ENCODE assay signal across 21 cellular contexts in genomic region chr2:141699573-141699972, GRCh38.
DNase-seq lines count a peak whose midpoint lies in the region; ATAC-seq, FAIRE-seq and TF ChIP-seq lines count a peak whose summit lies in the region.
"Had no signal": no experiment of that assay in that cellular context is flagged by ENCODE, and none has a peak within 500 bp of the region (broad histone marks: within the 10 kb centered on the region; RNA-seq: fewer than 3 reads in every experiment).

No MANE protein-coding gene starts in this region.

- intact Hi-C loops in sciatic nerve (cut with DNase I), result no loop called here

- peaks cover 0 to 30% (median 25%) of the 10 kb centered on the region in 4 donors for H3K4me1 ChIP-seq in liver (ENCODE audit: control insufficient read depth in 4 of 4, insufficient read depth in 4 of 4, low read length in 3 of 4)
- H3K4me1 ChIP-seq: A549 had no signal

- H3K9ac ChIP-seq in liver (ENCODE audit: low read depth in 1 of 2, low read length in 2 of 2), result no peak overlapping the region

- WGBS in liver, result 88% methylated on average over 4 of the region's 4 CpGs

- peak; percentile 53 for FAIRE-seq in D721Med (lab: Jason Lieb, UNC)
- FAIRE-seq: A549, G401.6, GM12892, H54 had no signal

- peak overlapping the region; percentile 88 for H3K27ac ChIP-seq in VCaP
- H3K27ac ChIP-seq in liver (ENCODE audit: low read depth in 1 of 2, low read length in 2 of 2), result peak overlapping the region in 1 of 2 donors; percentile 58
- H3K27ac ChIP-seq: A549 had no signal

- no peak overlapping the region for H3K4me3 ChIP-seq in liver (ENCODE audit: low read depth in 1 of 3, low read length in 3 of 3)
- H3K4me3 ChIP-seq: A549, HAP-1 had no signal

- no peaks in the 10 kb centered on the region for H3K36me3 ChIP-seq in liver (ENCODE audit: control insufficient read depth in 4 of 4, insufficient read depth in 3 of 4, low read depth in 1 of 4, low read length in 3 of 4)
- H3K36me3 ChIP-seq: HAP-1 had no signal

- no peaks in the 10 kb centered on the region for H3K9me3 ChIP-seq in liver (ENCODE audit: control insufficient read depth in 4 of 4, low read length in 3 of 4)
- H3K9me3 ChIP-seq: A549, HAP-1 had no signal

- DNase-seq in D721Med (ENCODE audit: insufficient read length, low spot score) (no peak), OCI-M1 (lab: John Stamatoyannopoulos, UW) (peak; percentile 13), NCI-H69 (lab: John Stamatoyannopoulos, UW) (no peak), sciatic nerve (ENCODE audit: low spot score) (no peak)
- no peak for DNase-seq in activated T-cell treated with anti-CD3 and anti-CD28 coated beads, Interleukin-2, amount 50 U/mL, for 1 hour
- DNase-seq: 8988T; C1 segment of cervical spinal cord; Calu3; CD4-positive, alpha-beta memory T cell; COR-L47; DND-41; GOT3; HFFc6 had no signal

- no peak for ATAC-seq in sciatic nerve
- ATAC-seq in HG03354 (IDR thresholded peaks at IDR 0.05; ENCODE audit: poor library complexity, severe bottlenecking, unreplicated experiment), result no peak
- ATAC-seq: A549 had no signal

- TF ChIP-seq CTCF in D721Med (IDR thresholded peaks at IDR 0.05; ENCODE audit: insufficient read depth, missing control alignments) (no peak), VCaP (conservative IDR thresholded peaks at IDR 0.05) (no peak), liver (IDR thresholded peaks at IDR 0.05; ENCODE audit: low read depth, low read length, missing input control) (no peak)

- TF ChIP-seq RAD21 in liver (IDR thresholded peaks at IDR 0.05), result no peak

- no peaks in the 10 kb centered on the region for H3K27me3 ChIP-seq in liver (ENCODE audit: control insufficient read depth in 4 of 4, insufficient read depth in 4 of 4, low read length in 3 of 4)

TF ChIP-seq in liver, 16 proteins besides CTCF, POLR2A, EP300 and RAD21:
- TF ChIP-seq HNF4A (conservative IDR thresholded peaks at IDR 0.05), result peak in 1 of 2 donors; percentile 44
- no peak for TF ChIP-seq NR2F2 (IDR thresholded peaks at IDR 0.05)
- TF ChIP-seq SP1 (IDR thresholded peaks at IDR 0.05), result peak; percentile 36
- no peak for TF ChIP-seq MAX (IDR thresholded peaks at IDR 0.05)
